ENCODE assay signal across 8 cellular contexts in genomic region chr6:36873612-36874011, GRCh38. TPM values are rescaled to one million over a fixed set of nuclear protein-coding genes. Genes with fewer than 3 reads are reported as not detected.
A peak's percentile ranks its signal among the peaks of the same experiment; 100 is the strongest.
DNase-seq lines count a peak whose midpoint lies in the region; TF ChIP-seq lines count a peak whose summit lies in the region.

No MANE protein-coding gene starts in this region.

- intact Hi-C loops in activated naive CD4-positive, alpha-beta T cell treated with anti-CD3 and anti-CD28 coated beads for 36 hours (cut with micrococcal nuclease) = loop anchor here (5.0 kb wide), 1 partner anchor 299 kb away; the partner anchor contains the start of gene PIM1
- intact Hi-C loops in esophagus squamous epithelium (cut with DNase I) (no loop called here), testis (cut with DNase I; ENCODE audit: low total_unique reads) (no loop called here)

- no peaks in the 10 kb centered on the region for H3K27me3 ChIP-seq in esophagus squamous epithelium
- H3K27me3 ChIP-seq in skeletal muscle satellite cell (ENCODE audit: control insufficient read depth, insufficient read depth, low read length) = no peaks in the 10 kb centered on the region
- no peaks in the 10 kb centered on the region for H3K27me3 ChIP-seq in testis

- no peaks in the 10 kb centered on the region for H3K9me3 Mint-ChIP-seq in activated naive CD4-positive, alpha-beta T cell treated with anti-CD3 and anti-CD28 coated beads for 36 hours

- DNase-seq in activated naive CD4-positive, alpha-beta T cell treated with anti-CD3 and anti-CD28 coated beads for 36 hours = peak; percentile 35
- no peak for DNase-seq in activated naive CD4-positive, alpha-beta T cell treated with anti-CD3 and anti-CD28 coated beads, Interleukin-2, amount 50 U/mL, for 16 hours
- DNase-seq in RPMI8226 = peak; percentile 64
- no peak for DNase-seq in esophagus squamous epithelium (lab: John Stamatoyannopoulos, UW)
- DNase-seq in NCI-H1436 treated with DMSO at 0.1 percent for 48 hours (lab: John Stamatoyannopoulos, UW) = no peak
- no peak for DNase-seq in NCI-H1694 (lab: John Stamatoyannopoulos, UW)
- no peak for DNase-seq in testis

- H3K4me3 ChIP-seq in esophagus squamous epithelium = peak overlapping the region; percentile 75 to 96 (median 90)
- peak overlapping the region; percentile 97 for H3K4me3 ChIP-seq in skeletal muscle satellite cell (ENCODE audit: low read length)
- peak overlapping the region in 1 of 2 donors; percentile 76 for H3K4me3 ChIP-seq in testis

- TF ChIP-seq CTCF in esophagus squamous epithelium (IDR thresholded peaks at IDR 0.05) (peak in 3 of 6 experiments; percentile 41 to 60 (median 44)), testis (IDR thresholded peaks at IDR 0.05) (no peak)

- no peak for TF ChIP-seq POLR2A in esophagus squamous epithelium (IDR thresholded peaks at IDR 0.05)
- no peak for TF ChIP-seq POLR2A in testis (IDR thresholded peaks at IDR 0.05)

- H3K9ac ChIP-seq in skeletal muscle satellite cell (ENCODE audit: low read depth, low read length) = peak overlapping the region; percentile 98

- H3K36me3 ChIP-seq in esophagus squamous epithelium (peaks cover 0 to 24% (median 0%) of the 10 kb centered on the region in 3 donors), skeletal muscle satellite cell (ENCODE audit: insufficient read depth, low read length) (peaks cover 6% of the 10 kb centered on the region), testis (ENCODE audit: low read depth, missing control alignments) (no peaks in the 10 kb centered on the region)

- WGBS in esophagus squamous epithelium, 2 donors = 23 to 24% methylated on average over 2 of the region's 2 CpGs
- 28 to 48% methylated on average over 2 of the region's 2 CpGs for WGBS in testis, 2 donors

- peak overlapping the region; percentile 79 for H3K4me2 ChIP-seq in skeletal muscle satellite cell (ENCODE audit: low read length)

- H3K4me1 ChIP-seq in esophagus squamous epithelium (peaks cover 0 to 27% (median 18%) of the 10 kb centered on the region in 3 donors), skeletal muscle satellite cell (ENCODE audit: control insufficient read depth, insufficient read depth, low read length) (peaks cover 11% of the 10 kb centered on the region), testis (peaks cover 15% of the 10 kb centered on the region)

- H3K9me3 ChIP-seq in esophagus squamous epithelium = no peaks in the 10 kb centered on the region
- no peaks in the 10 kb centered on the region for H3K9me3 ChIP-seq in skeletal muscle satellite cell (replicated peaks; ENCODE audit: low read length)
- H3K9me3 ChIP-seq in testis = no peaks in the 10 kb centered on the region

- H3K4me1 Mint-ChIP-seq in activated naive CD4-positive, alpha-beta T cell treated with anti-CD3 and anti-CD28 coated beads for 36 hours (ENCODE audit: low read depth) = peaks cover 40% of the 10 kb centered on the region

- peaks cover 3% of the 10 kb centered on the region for H3K27me3 Mint-ChIP-seq in activated naive CD4-positive, alpha-beta T cell treated with anti-CD3 and anti-CD28 coated beads for 36 hours (ENCODE audit: low read depth)

- H3K27ac ChIP-seq in esophagus squamous epithelium (peak overlapping the region in 3 of 4 donors; percentile 92 to 95 (median 95)), testis (peak overlapping the region in 1 of 2 donors; percentile 83)

- peaks cover 32% of the 10 kb centered on the region for H3K36me3 Mint-ChIP-seq in activated naive CD4-positive, alpha-beta T cell treated with anti-CD3 and anti-CD28 coated beads for 36 hours (ENCODE audit: low read depth)

- peak overlapping the region; percentile 94 for H3K4me3 Mint-ChIP-seq in activated naive CD4-positive, alpha-beta T cell treated with anti-CD3 and anti-CD28 coated beads for 36 hours

- H3K27ac Mint-ChIP-seq in activated naive CD4-positive, alpha-beta T cell treated with anti-CD3 and anti-CD28 coated beads for 36 hours = peak overlapping the region; percentile 98

- CTCF ChIA-PET in activated naive CD4-positive, alpha-beta T cell treated with anti-CD3 and anti-CD28 coated beads for 36 hours (lab: Charles Lee) = interaction anchor here (0.6 to 5.8 kb wide), 14 partner anchors 8 to 145 kb away, joined by 3 to 48 read pairs (median 5); partner anchors contain the start of gene C6orf89

RNA-seq across cellular contexts. Expression of gene PPIL1, which starts 1.0 kb away (rescaled TPM):
- total RNA-seq in activated naive CD4-positive, alpha-beta T cell treated with anti-CD3 and anti-CD28 coated beads for 36 hours = 10 to 100 TPM; 42.8 to 44.0 TPM
- total RNA-seq in esophagus squamous epithelium = 10 to 100 TPM; 13.4 to 35.4 (median 28.7) TPM
- 34.5 and 36.9 TPM in 2 replicates for total RNA-seq in skeletal muscle satellite cell (2012; rRNA removed)
- total RNA-seq in testis = 10 to 100 TPM; 35.0 to 39.4 TPM
- 41.2 TPM for polyA plus RNA-seq in testis (ENCODE audit: insufficient read depth, low read depth, low replicate concordance)

RNA-seq across cellular contexts. Expression of gene C6orf89, which starts 12.1 kb away (rescaled TPM):
- 10 to 100 TPM; 24.2 to 24.5 TPM for total RNA-seq in activated naive CD4-positive, alpha-beta T cell treated with anti-CD3 and anti-CD28 coated beads for 36 hours
- total RNA-seq in esophagus squamous epithelium (10 to 100 TPM; 18.6 to 34.9 (median 23.1) TPM), testis (10 to 100 TPM; 78.9 to 80.3 TPM)
- total RNA-seq in skeletal muscle satellite cell (2012; rRNA removed) = 36.8 and 36.9 TPM in 2 replicates
- polyA plus RNA-seq in testis (ENCODE audit: insufficient read depth, low read depth, low replicate concordance) = 93.6 TPM

RNA-seq across cellular contexts. Expression of gene CPNE5, which starts 34.4 kb away (rescaled TPM):
- 1 to 10 TPM; 1.2 to 1.7 TPM for total RNA-seq in activated naive CD4-positive, alpha-beta T cell treated with anti-CD3 and anti-CD28 coated beads for 36 hours
- total RNA-seq in esophagus squamous epithelium = 1 to 10 TPM; 1.2 to 2.5 (median 1.5) TPM
- total RNA-seq in skeletal muscle satellite cell (2012; rRNA removed) = 0.51 TPM in 1 of 2 replicates, not detected in the other
- total RNA-seq in testis = 100 to 1,000 TPM in 1 of 2 donors, 10 to 100 TPM in 1; 97.8 to 137 TPM
- 44.2 TPM for polyA plus RNA-seq in testis (ENCODE audit: insufficient read depth, low read depth, low replicate concordance)

Comparison
In these comparisons a context has a peak if more than half of its experiments do, and no peak if none do; other contexts are left out.
1. DNase-seq: peak in activated naive CD4-positive, alpha-beta T cell treated with anti-CD3 and anti-CD28 coated beads for 36 hours (single experiment) and RPMI8226 (single experiment); none in activated naive CD4-positive, alpha-beta T cell treated with anti-CD3 and anti-CD28 coated beads, Interleukin-2, amount 50 U/mL, for 16 hours (single experiment), esophagus squamous epithelium (single experiment), NCI-H1436 treated with DMSO at 0.1 percent for 48 hours (single experiment), NCI-H1694 (single experiment) and testis (single experiment).
2. RNA of gene CPNE5, which starts 34.4 kb away (total RNA-seq): 97.8 to 137 TPM in testis; 1.2 to 1.7 TPM in activated naive CD4-positive, alpha-beta T cell treated with anti-CD3 and anti-CD28 coated beads for 36 hours and 1.2 to 2.5 TPM in esophagus squamous epithelium; every median in the first group is over 10 times any median in the second.